9 cellular contexts compared by ENCODE assay signal in the genomic region with DNA sequence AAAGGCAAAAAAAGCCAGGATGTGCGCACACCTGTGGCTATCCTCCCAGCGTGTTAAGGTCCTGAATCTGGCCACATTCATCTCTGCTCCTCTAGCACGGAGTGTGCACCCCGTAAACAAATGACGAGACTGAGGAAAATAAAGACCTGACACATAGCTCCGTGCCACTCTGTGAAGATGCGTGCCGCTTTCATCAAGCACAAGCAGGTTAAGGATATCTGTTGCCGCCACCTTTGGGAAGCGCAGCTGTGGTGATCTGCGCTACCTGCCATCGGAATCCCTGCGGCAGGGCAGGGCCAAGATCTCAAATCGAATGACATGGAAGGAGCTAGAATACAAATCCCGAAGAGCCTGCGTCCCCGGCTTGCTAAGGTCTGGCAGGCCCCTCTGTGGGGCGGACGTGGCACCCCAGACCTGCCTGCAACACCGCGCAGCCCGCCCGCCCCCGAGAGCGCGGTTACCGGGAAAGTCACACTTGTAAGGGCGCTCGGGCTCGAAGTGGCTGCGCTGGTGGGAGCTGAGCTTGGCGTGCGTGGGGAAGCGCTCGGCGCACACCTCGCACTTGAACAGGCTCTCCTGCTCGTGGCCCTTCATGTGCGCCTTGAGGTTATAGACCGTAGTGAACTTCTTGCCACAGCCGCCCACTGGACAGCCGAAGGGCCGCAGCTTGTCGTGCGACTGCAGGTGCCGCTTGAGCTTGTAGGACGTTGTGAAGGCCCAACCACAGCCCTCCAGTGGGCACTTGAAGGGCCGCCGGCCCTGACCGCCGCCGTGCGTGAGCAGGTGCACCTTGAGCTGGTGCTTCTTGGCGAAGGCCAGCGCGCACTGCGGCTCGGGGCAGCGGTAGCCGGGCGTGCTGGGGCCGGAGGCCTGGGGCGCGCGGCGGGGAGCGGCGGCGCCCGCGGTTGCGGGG. TPM values are rescaled to one million over a fixed set of nuclear protein-coding genes. Genes with fewer than 3 reads are reported as not detected.
DNase-seq lines count a peak whose midpoint lies in the region; ATAC-seq and TF ChIP-seq lines count a peak whose summit lies in the region.
"Had no signal": no experiment of that assay in that cellular context is flagged by ENCODE, and none has a peak within 500 bp of the region (broad histone marks: within the 10 kb centered on the region; RNA-seq: fewer than 3 reads in every experiment).

No MANE protein-coding gene starts in this region.

- peak; percentile 30 for ATAC-seq in GM19455 (IDR thresholded peaks at IDR 0.05; ENCODE audit: unreplicated experiment)
- peak; percentile 10 for ATAC-seq in HG03469 (IDR thresholded peaks at IDR 0.05; ENCODE audit: unreplicated experiment)
- peak; percentile 6 for ATAC-seq in left lobe of liver

- peak overlapping the region; percentile 74 to 78 for H3K4me3 ChIP-seq in cardiac fibroblast (replicated peaks in 1 of 2; ENCODE audit: low read depth in 2 of 2, low read length in 2 of 2)

- peak; percentile 40 for DNase-seq in Daoy (ENCODE audit: low read depth)
- DNase-seq in T-helper 1 cell, result peak in 3 of 5 donors; percentile 13 to 40 (median 19)
- peak; percentile 40 to 56 for DNase-seq in cardiac fibroblast (ENCODE audit: low read depth in 2 of 2)
- no peak for DNase-seq in left lobe of liver (ENCODE audit: low spot score)
- DNase-seq in stimulated activated CD4-positive, alpha-beta T cell treated with anti-CD3 and anti-CD28 coated beads, TNF-alpha, amount 100 ng/mL, for 4 hours (ENCODE audit: low read depth in 3 of 3), result peak; percentile 14 to 28 (median 14)
- DNase-seq in HPDE6-E6E7 (ENCODE audit: extremely low spot score), result no peak

- TF ChIP-seq CTCF in cardiac fibroblast (IDR thresholded peaks at IDR 0.05; ENCODE audit: low read depth, low read length), result peak; percentile 6

RNA-seq across cellular contexts. Expression of gene ZXDC, which starts 0.9 kb away (rescaled TPM):
- 8.7 and 10.0 TPM in 2 replicates for total RNA-seq in Daoy (2014; rRNA removed; shearing (Covaris generic))
- total RNA-seq in left lobe of liver, result 21.5 TPM

RNA-seq across cellular contexts. Expression of gene UROC1, which starts 42.8 kb away (rescaled TPM):
- total RNA-seq in Daoy (2014; rRNA removed; shearing (Covaris generic)), result not detected in 2 replicates
- total RNA-seq in left lobe of liver, result 112 TPM
- total RNA-seq: glomerular endothelial cell had no signal

RNA-seq across cellular contexts. Expression of gene CHST13, which starts 49.2 kb away (rescaled TPM):
- total RNA-seq in Daoy (2014; rRNA removed; shearing (Covaris generic)), result not detected in 2 replicates
- total RNA-seq in left lobe of liver, result 43.8 TPM
- total RNA-seq: glomerular endothelial cell had no signal

Comparison
In these comparisons a context has a peak if more than half of its experiments do, and no peak if none do; other contexts are left out.
1. DNase-seq: peak in Daoy (single experiment), T-helper 1 cell (3 of 5), cardiac fibroblast (2 of 2) and stimulated activated CD4-positive, alpha-beta T cell treated with anti-CD3 and anti-CD28 coated beads, TNF-alpha, amount 100 ng/mL, for 4 hours (3 of 3); none in left lobe of liver (single experiment) and HPDE6-E6E7 (single experiment).
2. RNA of gene UROC1, which starts 42.8 kb away (total RNA-seq): 112 TPM in left lobe of liver (single experiment); not detected in Daoy; every median in the first group is over 100 times any median in the second.
3. RNA of gene CHST13, which starts 49.2 kb away (total RNA-seq): 43.8 TPM in left lobe of liver (single experiment); not detected in Daoy; every median in the first group is over 10 times any median in the second.
4. Peak in every context shown above with its lines, with median percentiles within 50 percentile points of each other: ATAC-seq.